3 cellular contexts compared by ENCODE assay signal in the genomic region with DNA sequence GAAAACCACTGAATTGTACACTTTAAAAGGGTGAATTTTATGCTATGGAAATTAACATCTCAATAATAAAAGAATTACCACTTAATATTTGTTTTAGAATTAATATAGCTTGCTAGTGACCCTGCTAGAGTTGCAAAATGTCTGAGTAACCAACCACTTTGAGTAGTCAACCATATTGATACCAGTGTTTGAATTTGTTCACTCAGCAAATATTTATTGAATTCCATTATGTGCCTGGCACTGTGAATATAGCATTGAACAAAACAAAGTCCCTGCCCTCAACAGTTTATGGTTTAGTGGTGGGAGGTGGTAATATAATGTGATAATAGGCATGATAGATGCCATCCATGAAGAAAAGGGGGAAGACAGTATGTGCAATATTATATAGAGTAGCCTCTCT.
TF ChIP-seq lines count a peak whose summit lies in the region.

No MANE protein-coding gene starts in this region.

TF ChIP-seq in A549, 52 proteins besides CTCF, POLR2A, EP300 and RAD21:
- TF ChIP-seq, protein P1, sequence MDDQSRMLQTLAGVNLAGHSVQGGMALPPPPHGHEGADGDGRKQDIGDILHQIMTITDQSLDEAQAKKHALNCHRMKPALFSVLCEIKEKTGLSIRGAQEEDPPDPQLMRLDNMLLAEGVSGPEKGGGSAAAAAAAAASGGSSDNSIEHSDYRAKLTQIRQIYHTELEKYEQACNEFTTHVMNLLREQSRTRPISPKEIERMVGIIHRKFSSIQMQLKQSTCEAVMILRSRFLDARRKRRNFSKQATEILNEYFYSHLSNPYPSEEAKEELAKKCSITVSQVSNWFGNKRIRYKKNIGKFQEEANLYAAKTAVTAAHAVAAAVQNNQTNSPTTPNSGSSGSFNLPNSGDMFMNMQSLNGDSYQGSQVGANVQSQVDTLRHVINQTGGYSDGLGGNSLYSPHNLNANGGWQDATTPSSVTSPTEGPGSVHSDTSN (IDR thresholded peaks at IDR 0.05) = no peak
- TF ChIP-seq MAFK (IDR thresholded peaks at IDR 0.05; ENCODE audit: partially characterized antibody) (peak; percentile 87), MYC (IDR thresholded peaks at IDR 0.05; ENCODE audit: borderline replicate concordance, low read length) (no peak), CBX8 (IDR thresholded peaks at IDR 0.05) (no peak), RNF2 (IDR thresholded peaks at IDR 0.05; ENCODE audit: borderline replicate concordance, low read depth) (no peak), ZNF302 (CRISPR knock-in tag; IDR thresholded peaks at IDR 0.05) (no peak), NPAS2 (CRISPR knock-in tag; IDR thresholded peaks at IDR 0.05; ENCODE audit: borderline replicate concordance) (no peak)
- TF ChIP-seq, protein P2, sequence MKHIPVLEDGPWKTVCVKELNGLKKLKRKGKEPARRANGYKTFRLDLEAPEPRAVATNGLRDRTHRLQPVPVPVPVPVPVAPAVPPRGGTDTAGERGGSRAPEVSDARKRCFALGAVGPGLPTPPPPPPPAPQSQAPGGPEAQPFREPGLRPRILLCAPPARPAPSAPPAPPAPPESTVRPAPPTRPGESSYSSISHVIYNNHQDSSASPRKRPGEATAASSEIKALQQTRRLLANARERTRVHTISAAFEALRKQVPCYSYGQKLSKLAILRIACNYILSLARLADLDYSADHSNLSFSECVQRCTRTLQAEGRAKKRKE (CRISPR knock-in tag; IDR thresholded peaks at IDR 0.05; ENCODE audit: low read depth) = no peak

TF ChIP-seq in IMR-90, 13 proteins besides CTCF, POLR2A, EP300 and RAD21:
- TF ChIP-seq MAFK (IDR thresholded peaks at IDR 0.05; ENCODE audit: low read depth, low read length) (peak; percentile 67), RFX5 (IDR thresholded peaks at IDR 0.05; ENCODE audit: low read depth, low read length) (no peak), MAZ (IDR thresholded peaks at IDR 0.05; ENCODE audit: borderline replicate concordance, low read depth, low read length) (no peak), CEBPB (IDR thresholded peaks at IDR 0.05; ENCODE audit: low read depth, low read length) (no peak)
TF ChIP-seq in IMR-90: peak in this region for 1.

TF ChIP-seq in K562, 482 proteins besides CTCF, POLR2A, EP300 and RAD21:
- no peak for TF ChIP-seq ZNF586 (CRISPR knock-in tag; conservative IDR thresholded peaks at IDR 0.05)
- TF ChIP-seq SMAD4 (CRISPR knock-in tag; conservative IDR thresholded peaks at IDR 0.05) = no peak
- peak; percentile 44 for TF ChIP-seq MAFK (IDR thresholded peaks at IDR 0.05; ENCODE audit: low read length)
- TF ChIP-seq RBFOX2 (IDR thresholded peaks at IDR 0.05; ENCODE audit: low read depth, low read length) = no peak
- no peak for TF ChIP-seq YY1 (IDR thresholded peaks at IDR 0.05; ENCODE audit: borderline replicate concordance in 1 of 3, control insufficient read depth in 1 of 3, extremely low read depth in 1 of 3, insufficient read depth in 3 of 3, insufficient read length in 1 of 3, insufficient replicate concordance in 2 of 3, low read depth in 1 of 3, low read length in 2 of 3)
- TF ChIP-seq MBD2 (IDR thresholded peaks at IDR 0.05; ENCODE audit: borderline replicate concordance, low read depth) = no peak
- TF ChIP-seq ZNF316 (IDR thresholded peaks at IDR 0.05) = peak; percentile 83
- no peak for TF ChIP-seq ZNF436 (CRISPR knock-in tag; IDR thresholded peaks at IDR 0.05)
- TF ChIP-seq C11orf30 (IDR thresholded peaks at IDR 0.05; ENCODE audit: low read depth) = peak; percentile 63
- TF ChIP-seq, protein P3, sequence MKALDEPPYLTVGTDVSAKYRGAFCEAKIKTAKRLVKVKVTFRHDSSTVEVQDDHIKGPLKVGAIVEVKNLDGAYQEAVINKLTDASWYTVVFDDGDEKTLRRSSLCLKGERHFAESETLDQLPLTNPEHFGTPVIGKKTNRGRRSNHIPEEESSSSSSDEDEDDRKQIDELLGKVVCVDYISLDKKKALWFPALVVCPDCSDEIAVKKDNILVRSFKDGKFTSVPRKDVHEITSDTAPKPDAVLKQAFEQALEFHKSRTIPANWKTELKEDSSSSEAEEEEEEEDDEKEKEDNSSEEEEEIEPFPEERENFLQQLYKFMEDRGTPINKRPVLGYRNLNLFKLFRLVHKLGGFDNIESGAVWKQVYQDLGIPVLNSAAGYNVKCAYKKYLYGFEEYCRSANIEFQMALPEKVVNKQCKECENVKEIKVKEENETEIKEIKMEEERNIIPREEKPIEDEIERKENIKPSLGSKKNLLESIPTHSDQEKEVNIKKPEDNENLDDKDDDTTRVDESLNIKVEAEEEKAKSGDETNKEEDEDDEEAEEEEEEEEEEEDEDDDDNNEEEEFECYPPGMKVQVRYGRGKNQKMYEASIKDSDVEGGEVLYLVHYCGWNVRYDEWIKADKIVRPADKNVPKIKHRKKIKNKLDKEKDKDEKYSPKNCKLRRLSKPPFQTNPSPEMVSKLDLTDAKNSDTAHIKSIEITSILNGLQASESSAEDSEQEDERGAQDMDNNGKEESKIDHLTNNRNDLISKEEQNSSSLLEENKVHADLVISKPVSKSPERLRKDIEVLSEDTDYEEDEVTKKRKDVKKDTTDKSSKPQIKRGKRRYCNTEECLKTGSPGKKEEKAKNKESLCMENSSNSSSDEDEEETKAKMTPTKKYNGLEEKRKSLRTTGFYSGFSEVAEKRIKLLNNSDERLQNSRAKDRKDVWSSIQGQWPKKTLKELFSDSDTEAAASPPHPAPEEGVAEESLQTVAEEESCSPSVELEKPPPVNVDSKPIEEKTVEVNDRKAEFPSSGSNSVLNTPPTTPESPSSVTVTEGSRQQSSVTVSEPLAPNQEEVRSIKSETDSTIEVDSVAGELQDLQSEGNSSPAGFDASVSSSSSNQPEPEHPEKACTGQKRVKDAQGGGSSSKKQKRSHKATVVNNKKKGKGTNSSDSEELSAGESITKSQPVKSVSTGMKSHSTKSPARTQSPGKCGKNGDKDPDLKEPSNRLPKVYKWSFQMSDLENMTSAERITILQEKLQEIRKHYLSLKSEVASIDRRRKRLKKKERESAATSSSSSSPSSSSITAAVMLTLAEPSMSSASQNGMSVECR (CRISPR knock-in tag; IDR thresholded peaks at IDR 0.05) = no peak
- TF ChIP-seq ZFP30 (CRISPR knock-in tag; IDR thresholded peaks at IDR 0.05; ENCODE audit: borderline replicate concordance) = no peak
- TF ChIP-seq NCOR1 (IDR thresholded peaks at IDR 0.05) = no peak
- TF ChIP-seq HDAC3 (IDR thresholded peaks at IDR 0.05; ENCODE audit: borderline replicate concordance, partially characterized antibody) = no peak
- TF ChIP-seq TSC22D4 (tag; IDR thresholded peaks at IDR 0.05) = no peak
- TF ChIP-seq ZBTB17 (CRISPR knock-in tag; IDR thresholded peaks at IDR 0.05) = no peak
- TF ChIP-seq, protein P4, sequence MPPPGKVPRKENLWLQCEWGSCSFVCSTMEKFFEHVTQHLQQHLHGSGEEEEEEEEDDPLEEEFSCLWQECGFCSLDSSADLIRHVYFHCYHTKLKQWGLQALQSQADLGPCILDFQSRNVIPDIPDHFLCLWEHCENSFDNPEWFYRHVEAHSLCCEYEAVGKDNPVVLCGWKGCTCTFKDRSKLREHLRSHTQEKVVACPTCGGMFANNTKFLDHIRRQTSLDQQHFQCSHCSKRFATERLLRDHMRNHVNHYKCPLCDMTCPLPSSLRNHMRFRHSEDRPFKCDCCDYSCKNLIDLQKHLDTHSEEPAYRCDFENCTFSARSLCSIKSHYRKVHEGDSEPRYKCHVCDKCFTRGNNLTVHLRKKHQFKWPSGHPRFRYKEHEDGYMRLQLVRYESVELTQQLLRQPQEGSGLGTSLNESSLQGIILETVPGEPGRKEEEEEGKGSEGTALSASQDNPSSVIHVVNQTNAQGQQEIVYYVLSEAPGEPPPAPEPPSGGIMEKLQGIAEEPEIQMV (tag; conservative IDR thresholded peaks at IDR 0.05; ENCODE audit: low read depth) = no peak
- TF ChIP-seq CREM (IDR thresholded peaks at IDR 0.05; ENCODE audit: low read depth) = no peak
- TF ChIP-seq ZC3H11A (IDR thresholded peaks at IDR 0.05; ENCODE audit: low read depth, low read length) = no peak
- TF ChIP-seq, protein P5, sequence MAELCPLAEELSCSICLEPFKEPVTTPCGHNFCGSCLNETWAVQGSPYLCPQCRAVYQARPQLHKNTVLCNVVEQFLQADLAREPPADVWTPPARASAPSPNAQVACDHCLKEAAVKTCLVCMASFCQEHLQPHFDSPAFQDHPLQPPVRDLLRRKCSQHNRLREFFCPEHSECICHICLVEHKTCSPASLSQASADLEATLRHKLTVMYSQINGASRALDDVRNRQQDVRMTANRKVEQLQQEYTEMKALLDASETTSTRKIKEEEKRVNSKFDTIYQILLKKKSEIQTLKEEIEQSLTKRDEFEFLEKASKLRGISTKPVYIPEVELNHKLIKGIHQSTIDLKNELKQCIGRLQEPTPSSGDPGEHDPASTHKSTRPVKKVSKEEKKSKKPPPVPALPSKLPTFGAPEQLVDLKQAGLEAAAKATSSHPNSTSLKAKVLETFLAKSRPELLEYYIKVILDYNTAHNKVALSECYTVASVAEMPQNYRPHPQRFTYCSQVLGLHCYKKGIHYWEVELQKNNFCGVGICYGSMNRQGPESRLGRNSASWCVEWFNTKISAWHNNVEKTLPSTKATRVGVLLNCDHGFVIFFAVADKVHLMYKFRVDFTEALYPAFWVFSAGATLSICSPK (IDR thresholded peaks at IDR 0.05; ENCODE audit: borderline replicate concordance) = no peak
- TF ChIP-seq, protein P6, sequence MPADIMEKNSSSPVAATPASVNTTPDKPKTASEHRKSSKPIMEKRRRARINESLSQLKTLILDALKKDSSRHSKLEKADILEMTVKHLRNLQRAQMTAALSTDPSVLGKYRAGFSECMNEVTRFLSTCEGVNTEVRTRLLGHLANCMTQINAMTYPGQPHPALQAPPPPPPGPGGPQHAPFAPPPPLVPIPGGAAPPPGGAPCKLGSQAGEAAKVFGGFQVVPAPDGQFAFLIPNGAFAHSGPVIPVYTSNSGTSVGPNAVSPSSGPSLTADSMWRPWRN (IDR thresholded peaks at IDR 0.05; ENCODE audit: low read depth) = no peak
- peak; percentile 64 for TF ChIP-seq MAFF (IDR thresholded peaks at IDR 0.05; ENCODE audit: low read length)
- TF ChIP-seq HDAC6 (IDR thresholded peaks at IDR 0.05; ENCODE audit: low read depth, low read length) = no peak
- TF ChIP-seq, protein P7, sequence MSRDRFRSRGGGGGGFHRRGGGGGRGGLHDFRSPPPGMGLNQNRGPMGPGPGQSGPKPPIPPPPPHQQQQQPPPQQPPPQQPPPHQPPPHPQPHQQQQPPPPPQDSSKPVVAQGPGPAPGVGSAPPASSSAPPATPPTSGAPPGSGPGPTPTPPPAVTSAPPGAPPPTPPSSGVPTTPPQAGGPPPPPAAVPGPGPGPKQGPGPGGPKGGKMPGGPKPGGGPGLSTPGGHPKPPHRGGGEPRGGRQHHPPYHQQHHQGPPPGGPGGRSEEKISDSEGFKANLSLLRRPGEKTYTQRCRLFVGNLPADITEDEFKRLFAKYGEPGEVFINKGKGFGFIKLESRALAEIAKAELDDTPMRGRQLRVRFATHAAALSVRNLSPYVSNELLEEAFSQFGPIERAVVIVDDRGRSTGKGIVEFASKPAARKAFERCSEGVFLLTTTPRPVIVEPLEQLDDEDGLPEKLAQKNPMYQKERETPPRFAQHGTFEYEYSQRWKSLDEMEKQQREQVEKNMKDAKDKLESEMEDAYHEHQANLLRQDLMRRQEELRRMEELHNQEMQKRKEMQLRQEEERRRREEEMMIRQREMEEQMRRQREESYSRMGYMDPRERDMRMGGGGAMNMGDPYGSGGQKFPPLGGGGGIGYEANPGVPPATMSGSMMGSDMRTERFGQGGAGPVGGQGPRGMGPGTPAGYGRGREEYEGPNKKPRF (IDR thresholded peaks at IDR 0.05; ENCODE audit: low read depth, low read length) = no peak
- TF ChIP-seq MAFG (tag; conservative IDR thresholded peaks at IDR 0.05) = peak; percentile 45; the same call in 1 of the 2 replicates
- TF ChIP-seq TGIF2 (CRISPR knock-in tag; IDR thresholded peaks at IDR 0.05) = no peak
- TF ChIP-seq, protein P8, sequence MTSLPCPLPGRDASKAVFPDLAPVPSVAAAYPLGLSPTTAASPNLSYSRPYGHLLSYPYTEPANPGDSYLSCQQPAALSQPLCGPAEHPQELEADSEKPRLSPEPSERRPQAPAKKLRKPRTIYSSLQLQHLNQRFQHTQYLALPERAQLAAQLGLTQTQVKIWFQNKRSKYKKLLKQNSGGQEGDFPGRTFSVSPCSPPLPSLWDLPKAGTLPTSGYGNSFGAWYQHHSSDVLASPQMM (CRISPR knock-in tag; IDR thresholded peaks at IDR 0.05) = no peak
- TF ChIP-seq NR2C2 (CRISPR knock-in tag; IDR thresholded peaks at IDR 0.05) = no peak
- no peak for TF ChIP-seq NR2C2 (tag; IDR thresholded peaks at IDR 0.05)
- TF ChIP-seq, protein P9, sequence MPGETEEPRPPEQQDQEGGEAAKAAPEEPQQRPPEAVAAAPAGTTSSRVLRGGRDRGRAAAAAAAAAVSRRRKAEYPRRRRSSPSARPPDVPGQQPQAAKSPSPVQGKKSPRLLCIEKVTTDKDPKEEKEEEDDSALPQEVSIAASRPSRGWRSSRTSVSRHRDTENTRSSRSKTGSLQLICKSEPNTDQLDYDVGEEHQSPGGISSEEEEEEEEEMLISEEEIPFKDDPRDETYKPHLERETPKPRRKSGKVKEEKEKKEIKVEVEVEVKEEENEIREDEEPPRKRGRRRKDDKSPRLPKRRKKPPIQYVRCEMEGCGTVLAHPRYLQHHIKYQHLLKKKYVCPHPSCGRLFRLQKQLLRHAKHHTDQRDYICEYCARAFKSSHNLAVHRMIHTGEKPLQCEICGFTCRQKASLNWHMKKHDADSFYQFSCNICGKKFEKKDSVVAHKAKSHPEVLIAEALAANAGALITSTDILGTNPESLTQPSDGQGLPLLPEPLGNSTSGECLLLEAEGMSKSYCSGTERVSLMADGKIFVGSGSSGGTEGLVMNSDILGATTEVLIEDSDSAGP (CRISPR knock-in tag; IDR thresholded peaks at IDR 0.05) = no peak
